ENCODE assay signal across 8 cellular contexts in genomic region chr9:120711841-120712538, GRCh38. TPM values are rescaled to one million over a fixed set of nuclear protein-coding genes. Genes with fewer than 3 reads are reported as not detected.
DNase-seq lines count a peak whose midpoint lies in the region; ATAC-seq and TF ChIP-seq lines count a peak whose summit lies in the region.

No MANE protein-coding gene starts in this region.

- no peaks in the 10 kb centered on the region for H3K9me3 ChIP-seq in WERI-Rb-1 (ENCODE audit: severe bottlenecking)

- peak overlapping the region; percentile 79 for H3K4me3 ChIP-seq in epithelial cell of esophagus (ENCODE audit: low read length)
- no peak overlapping the region for H3K4me3 ChIP-seq in WERI-Rb-1 (ENCODE audit: low read depth, low read length)

- H3K27ac ChIP-seq in WERI-Rb-1 = no peak overlapping the region

- no peak for ATAC-seq in GM21390 (IDR thresholded peaks at IDR 0.05; ENCODE audit: unreplicated experiment)

- no peaks in the 10 kb centered on the region for H3K36me3 ChIP-seq in WERI-Rb-1

- in situ Hi-C loops in SK-MEL-5 (cut with HindIII; ENCODE audit: low pct_unique_long_range_greater_than_20kb, low sequenced_read_pairs) = no loop called here

- peaks cover 3% of the 10 kb centered on the region for H3K27me3 ChIP-seq in WERI-Rb-1 (ENCODE audit: insufficient read depth, low read depth, severe bottlenecking)

- TF ChIP-seq CTCF in epithelial cell of esophagus (IDR thresholded peaks at IDR 0.05; ENCODE audit: insufficient read depth, low read depth, low read length, missing control alignments) (no peak), WERI-Rb-1 (IDR thresholded peaks at IDR 0.05; ENCODE audit: low read depth, low read length) (no peak)

- peak; percentile 14 for DNase-seq in ELR (ENCODE audit: low read depth)
- DNase-seq in SK-MEL-5 (ENCODE audit: low read depth, low spot score) = peak; percentile 32
- peak; percentile 55 for DNase-seq in epithelial cell of esophagus (ENCODE audit: low read depth)
- peak; percentile 67 for DNase-seq in pons (ENCODE audit: low spot score)
- no peak for DNase-seq in WERI-Rb-1
- no peak for DNase-seq in SKM-1 treated with dmso at 0.1 percent for 144 hours (lab: John Stamatoyannopoulos, UW; ENCODE audit: unreplicated experiment)
- no peak for DNase-seq in NCI-H510A treated with DMSO at 0.1 percent for 48 hours (lab: John Stamatoyannopoulos, UW)

RNA-seq across cellular contexts. Expression of gene MEGF9, which starts 2.3 kb away (rescaled TPM):
- 23.6 and 24.1 TPM in 2 replicates for total RNA-seq in SK-MEL-5 (2014; rRNA removed; shearing (Covaris generic))
- 25.3 and 35.6 TPM in 2 replicates for polyA plus RNA-seq in SK-MEL-5 (2015; cell fraction: cytosol; rRNA removed)
- polyA plus RNA-seq in SK-MEL-5 (2015; cell fraction: nucleus; rRNA removed) = 6.6 and 8.9 TPM in 2 replicates

Comparison
In these comparisons a context has a peak if more than half of its experiments do, and no peak if none do; other contexts are left out.
1. DNase-seq: peak in ELR (single experiment), SK-MEL-5 (single experiment), epithelial cell of esophagus (single experiment) and pons (single experiment); none in WERI-Rb-1 (single experiment), SKM-1 treated with dmso at 0.1 percent for 144 hours (single experiment) and NCI-H510A treated with DMSO at 0.1 percent for 48 hours (single experiment).